In genomic region chr15:29698030-29698701, GRCh38 we compare ENCODE assay signal across 11 cellular contexts.
DNase-seq lines count a peak whose midpoint lies in the region; ATAC-seq and TF ChIP-seq lines count a peak whose summit lies in the region.
"Had no signal": no experiment of that assay in that cellular context is flagged by ENCODE, and none has a peak within 500 bp of the region (broad histone marks: within the 10 kb centered on the region; RNA-seq: fewer than 3 reads in every experiment).

No MANE protein-coding gene starts in this region.

- H3K4me1 ChIP-seq in mucosa of descending colon (ENCODE audit: low read depth) = no peaks in the 10 kb centered on the region

- peaks cover 15% of the 10 kb centered on the region for H3K27me3 Mint-ChIP-seq in endothelial cell (ENCODE audit: unreplicated experiment)

- DNase-seq in H4 (ENCODE audit: low spot score) = peak; percentile 31
- peak; percentile 12 for DNase-seq in NCI-H774 (lab: John Stamatoyannopoulos, UW)
- no peak for DNase-seq in endothelial cell (ENCODE audit: low spot score)
- no peak for DNase-seq in mucosa of descending colon
- DNase-seq in GM13976 (ENCODE audit: low spot score) = no peak
- DNase-seq in occipital lobe (lab: John Stamatoyannopoulos, UW) = no peak
- no peak for DNase-seq in UCSD-AML1 (lab: John Stamatoyannopoulos, UW; ENCODE audit: unreplicated experiment)
- DNase-seq: activated naive CD4-positive, alpha-beta T cell treated with Interleukin-2 at 50 U/mL for 16 hours; NCI-H226; nephron progenitor cell had no signal

- intact Hi-C loops in mucosa of descending colon (cut with DNase I, micrococcal nuclease) = no loop called here

- H3K9me3 ChIP-seq in mucosa of descending colon = no peaks in the 10 kb centered on the region

- H3K36me3 Mint-ChIP-seq in endothelial cell (ENCODE audit: low read depth, unreplicated experiment) = peaks cover 47% of the 10 kb centered on the region

- no peaks in the 10 kb centered on the region for H3K9me3 Mint-ChIP-seq in endothelial cell (ENCODE audit: unreplicated experiment)

- in situ Hi-C loops in GM13976 (cut with MboI; ENCODE audit: low sequenced_read_pairs, unreplicated experiment) = no loop called here

- TF ChIP-seq CTCF in endothelial cell (IDR thresholded peaks at IDR 0.05; ENCODE audit: unreplicated experiment) (no peak), mucosa of descending colon (IDR thresholded peaks at IDR 0.05) (no peak), GM13976 (IDR thresholded peaks at IDR 0.05; ENCODE audit: borderline replicate concordance, control extremely low read depth, extremely low read depth, insufficient read depth, missing control alignments) (no peak)

- H3K36me3 ChIP-seq in mucosa of descending colon (ENCODE audit: low read depth) = no peaks in the 10 kb centered on the region

- peak overlapping the region; percentile 40 for H3K4me3 Mint-ChIP-seq in endothelial cell (ENCODE audit: unreplicated experiment)
- H3K4me3 Mint-ChIP-seq: nephron progenitor cell had no signal

- ATAC-seq in mucosa of descending colon = peak; percentile 78
- no peak for ATAC-seq in GM21447 (IDR thresholded peaks at IDR 0.05; ENCODE audit: unreplicated experiment)

- H3K27ac Mint-ChIP-seq in endothelial cell (ENCODE audit: unreplicated experiment) = peak overlapping the region; percentile 67
- H3K27ac Mint-ChIP-seq: nephron progenitor cell had no signal

- no peak overlapping the region for H3K4me3 ChIP-seq in mucosa of descending colon

- peaks cover 10% of the 10 kb centered on the region for H3K4me1 Mint-ChIP-seq in endothelial cell (ENCODE audit: unreplicated experiment)

Comparison
In these comparisons a context has a peak if more than half of its experiments do, and no peak if none do; other contexts are left out.
1. DNase-seq: peak in H4 (single experiment) and NCI-H774 (single experiment); none in endothelial cell (single experiment), mucosa of descending colon (0 of 3), GM13976 (single experiment), occipital lobe (single experiment) and UCSD-AML1 (single experiment).